8 cellular contexts compared by ENCODE assay signal in the genomic region with DNA sequence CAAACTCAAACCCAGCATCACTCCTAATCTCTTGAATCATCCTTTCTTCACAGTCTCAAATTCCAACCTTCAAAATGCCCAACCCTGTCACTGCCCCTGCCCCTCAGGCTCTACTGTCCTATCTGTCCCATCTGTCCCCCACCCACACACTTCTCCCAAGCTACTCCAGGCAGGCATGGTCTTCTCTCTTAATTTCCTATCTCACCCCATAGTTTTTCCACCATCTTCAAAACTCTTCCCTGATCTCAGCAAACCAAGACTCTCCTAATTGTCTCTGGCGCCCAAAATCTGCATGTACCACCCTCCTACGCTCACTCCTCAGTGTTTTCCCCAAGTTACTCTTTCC. TPM values are rescaled to one million over a fixed set of nuclear protein-coding genes. Genes with fewer than 3 reads are reported as not detected.
A peak's percentile ranks its signal among the peaks of the same experiment; 100 is the strongest.
DNase-seq lines count a peak whose midpoint lies in the region; ATAC-seq, FAIRE-seq and TF ChIP-seq lines count a peak whose summit lies in the region.

No MANE protein-coding gene starts in this region.

- no peak for TF ChIP-seq CTCF in kidney (IDR thresholded peaks at IDR 0.05; ENCODE audit: borderline replicate concordance, extremely low read depth, insufficient read depth)

- POLR2A ChIA-PET in activated naive CD8-positive, alpha-beta T cell treated with anti-CD3 and anti-CD28 coated beads, Interleukin-2, amount 10 ng/mL, durations not matched to agents 7 days and 5 days (lab: Charles Lee) = interaction anchor here (1.5 kb wide), 1 partner anchor 10 kb away, joined by 6 read pairs; no protein-coding TSS in a partner anchor

- peak overlapping the region; percentile 85 for H3K27ac Mint-ChIP-seq in T-helper 2 cell treated with Interferon-gamma antibody and Interleukin-4, amounts not matched to agents 5 μg/mL and 100 μg/mL, for 36 hours
- peak overlapping the region; percentile 89 for H3K27ac Mint-ChIP-seq in activated naive CD8-positive, alpha-beta T cell treated with anti-CD3 and anti-CD28 coated beads, Interleukin-2, amount 10 ng/mL, durations not matched to agents 7 days and 5 days

- H3K36me3 ChIP-seq in kidney (ENCODE audit: control insufficient read depth in 1 of 2, insufficient read depth in 2 of 2, low read length in 2 of 2) = no peaks in the 10 kb centered on the region

- peak overlapping the region; percentile 94 for H3K4me3 Mint-ChIP-seq in T-helper 2 cell treated with Interferon-gamma antibody and Interleukin-4, amounts not matched to agents 5 μg/mL and 100 μg/mL, for 36 hours
- peak overlapping the region; percentile 96 for H3K4me3 Mint-ChIP-seq in activated naive CD8-positive, alpha-beta T cell treated with anti-CD3 and anti-CD28 coated beads, Interleukin-2, amount 10 ng/mL, durations not matched to agents 7 days and 5 days

- no peaks in the 10 kb centered on the region for H3K9me3 Mint-ChIP-seq in T-helper 2 cell treated with Interferon-gamma antibody and Interleukin-4, amounts not matched to agents 5 μg/mL and 100 μg/mL, for 36 hours
- no peaks in the 10 kb centered on the region for H3K9me3 Mint-ChIP-seq in activated naive CD8-positive, alpha-beta T cell treated with anti-CD3 and anti-CD28 coated beads, Interleukin-2, amount 10 ng/mL, durations not matched to agents 7 days and 5 days

- peaks cover 14% of the 10 kb centered on the region for H3K36me3 Mint-ChIP-seq in T-helper 2 cell treated with Interferon-gamma antibody and Interleukin-4, amounts not matched to agents 5 μg/mL and 100 μg/mL, for 36 hours (ENCODE audit: low read depth)
- peaks cover 4% of the 10 kb centered on the region for H3K36me3 Mint-ChIP-seq in activated naive CD8-positive, alpha-beta T cell treated with anti-CD3 and anti-CD28 coated beads, Interleukin-2, amount 10 ng/mL, durations not matched to agents 7 days and 5 days

- H3K4me3 ChIP-seq in kidney (ENCODE audit: low read length in 2 of 2) = peak overlapping the region; percentile 84 to 89

- peak overlapping the region; percentile 81 to 87 for H3K9ac ChIP-seq in kidney (ENCODE audit: low read length in 2 of 2)

- no peak for ATAC-seq in activated naive CD8-positive, alpha-beta T cell treated with anti-CD3 and anti-CD28 coated beads, Interleukin-2, amount 10 ng/mL, durations not matched to agents 7 days and 5 days (ENCODE audit: low read depth)
- ATAC-seq in HG02885 (IDR thresholded peaks at IDR 0.05; ENCODE audit: poor library complexity, unreplicated experiment) = no peak

- peak overlapping the region; percentile 93 to 94 for H3K27ac ChIP-seq in kidney (ENCODE audit: low read depth in 2 of 2, low read length in 2 of 2)
- peak overlapping the region; percentile 96 for H3K27ac ChIP-seq in substantia nigra (ENCODE audit: low read depth, low read length, poor library complexity, severe bottlenecking)

- H3K4me1 ChIP-seq in kidney (ENCODE audit: control insufficient read depth in 1 of 2, insufficient read depth in 1 of 2, low read depth in 1 of 2, low read length in 2 of 2) = peaks cover 0 to 3% of the 10 kb centered on the region in 2 donors

- peaks cover 14% of the 10 kb centered on the region for H3K4me1 Mint-ChIP-seq in T-helper 2 cell treated with Interferon-gamma antibody and Interleukin-4, amounts not matched to agents 5 μg/mL and 100 μg/mL, for 36 hours (ENCODE audit: low read depth)
- H3K4me1 Mint-ChIP-seq in activated naive CD8-positive, alpha-beta T cell treated with anti-CD3 and anti-CD28 coated beads, Interleukin-2, amount 10 ng/mL, durations not matched to agents 7 days and 5 days = peaks cover 13% of the 10 kb centered on the region

- no peak for DNase-seq in T-helper 2 cell treated with Interferon-gamma antibody and Interleukin-4, amounts not matched to agents 5 μg/mL and 100 μg/mL, for 36 hours (ENCODE audit: low spot score)
- DNase-seq in T-helper 2 cell (no peak), kidney (no peak), substantia nigra (lab: John Stamatoyannopoulos, UW) (no peak), cerebellum (ENCODE audit: low spot score) (no peak), DMS53 (lab: John Stamatoyannopoulos, UW) (no peak)
- DNase-seq in activated naive CD8-positive, alpha-beta T cell treated with anti-CD3 and anti-CD28 coated beads, Interleukin-2, amount 10 ng/mL, durations not matched to agents 7 days and 5 days = no peak

- H3K9me3 ChIP-seq in kidney (ENCODE audit: control insufficient read depth in 1 of 2, low read length in 2 of 2) = no peaks in the 10 kb centered on the region

- FAIRE-seq in kidney (lab: Jason Lieb, UNC) = no peak

- intact Hi-C loops in kidney (cut with DNase I) = no loop called here

- H3K27me3 Mint-ChIP-seq in T-helper 2 cell treated with Interferon-gamma antibody and Interleukin-4, amounts not matched to agents 5 μg/mL and 100 μg/mL, for 36 hours (ENCODE audit: low read depth) = no peaks in the 10 kb centered on the region
- no peaks in the 10 kb centered on the region for H3K27me3 Mint-ChIP-seq in activated naive CD8-positive, alpha-beta T cell treated with anti-CD3 and anti-CD28 coated beads, Interleukin-2, amount 10 ng/mL, durations not matched to agents 7 days and 5 days

RNA-seq across cellular contexts. Expression of a gene that starts 0.6 kb away (rescaled TPM):
- 10 to 100 TPM; 41.8 to 41.9 TPM for total RNA-seq in activated naive CD8-positive, alpha-beta T cell treated with anti-CD3 and anti-CD28 coated beads, Interleukin-2, amount 10 ng/mL, durations not matched to agents 7 days and 5 days
- total RNA-seq in kidney (145 TPM), cerebellum (48.3 TPM)
- 91.2 TPM for polyA plus RNA-seq in kidney (ENCODE audit: insufficient read depth, low read depth, low replicate concordance)
